In genomic region chr5:150206780-150207115, GRCh38 we compare ENCODE assay signal across 28 cellular contexts. TPM values are rescaled to one million over a fixed set of nuclear protein-coding genes. Genes with fewer than 3 reads are reported as not detected.
A peak's percentile ranks its signal among the peaks of the same experiment; 100 is the strongest.
DNase-seq lines count a peak whose midpoint lies in the region; ATAC-seq, FAIRE-seq and TF ChIP-seq lines count a peak whose summit lies in the region.
"Had no signal": no experiment of that assay in that cellular context is flagged by ENCODE, and none has a peak within 500 bp of the region (broad histone marks: within the 10 kb centered on the region; RNA-seq: fewer than 3 reads in every experiment).

No MANE protein-coding gene starts in this region.

- peaks cover 22 to 61% (median 50%) of the 10 kb centered on the region in 10 experiments for H3K4me1 ChIP-seq in BLaER1 treated with 17β-estradiol and CSF1 and Interleukin-3, amounts not matched to agents 10 nM and 100 nM
- H3K4me1 ChIP-seq in IMR-90 (ENCODE audit: control insufficient read depth, insufficient read depth, low read length): peaks cover 11% of the 10 kb centered on the region
- H3K4me1 ChIP-seq in H1 (replicated peaks in 1 of 4; ENCODE audit: control insufficient read depth in 3 of 4, insufficient read depth in 4 of 4, low read length in 3 of 4): peaks cover 6 to 38% (median 24%) of the 10 kb centered on the region in 4 experiments
- peaks cover 10 to 11% of the 10 kb centered on the region in 2 donors for H3K4me1 ChIP-seq in neuronal stem cell (ENCODE audit: control insufficient read depth in 2 of 2, insufficient read depth in 1 of 2, low read depth in 1 of 2, low read length in 2 of 2)
- H3K4me1 ChIP-seq: BE2C had no signal

- no peak overlapping the region for H2BK5ac ChIP-seq in IMR-90 (ENCODE audit: low read depth, low read length, poor library complexity, severe bottlenecking)
- no peak overlapping the region; the same call in 1 of the 2 replicates for H2BK5ac ChIP-seq in H1 (ENCODE audit: low read depth, low read length)
- H2BK5ac ChIP-seq in neuronal stem cell (ENCODE audit: low read length): no peak overlapping the region

- in situ Hi-C loops in IMR-90 (cut with MboI; ENCODE audit: low sequenced_read_pairs): loop anchor here (5.0 to 25.0 kb wide), 2 partner anchors 34 to 569 kb away; no protein-coding TSS in a partner anchor

- H2AK5ac ChIP-seq in IMR-90 (ENCODE audit: low read depth, low read length) (no peak overlapping the region), H1 (ENCODE audit: low read depth, low read length) (no peak overlapping the region), neuronal stem cell (ENCODE audit: low read depth, low read length) (peak overlapping the region; percentile 1)

- no peak for TF ChIP-seq POLR2A in IMR-90 (IDR thresholded peaks at IDR 0.05; ENCODE audit: low read depth, low read length)
- no peak for TF ChIP-seq POLR2A in H1 (IDR thresholded peaks at IDR 0.05; ENCODE audit: control extremely low read depth in 1 of 2, low read depth in 2 of 2, low read length in 2 of 2)

- TF ChIP-seq RAD21 in IMR-90 (IDR thresholded peaks at IDR 0.05; ENCODE audit: low read length) (no peak), H1 (IDR thresholded peaks at IDR 0.05 in 1 of 2, conservative IDR thresholded peaks at IDR 0.05 in 1 of 2; ENCODE audit: low read depth in 2 of 2, low read length in 2 of 2) (no peak)

- no peak overlapping the region for H3K27ac ChIP-seq in BLaER1 treated with 17β-estradiol and CSF1 and Interleukin-3, amounts not matched to agents 10 nM and 100 nM
- H3K27ac ChIP-seq in IMR-90 (ENCODE audit: insufficient read depth, low read length): no peak overlapping the region
- no peak overlapping the region for H3K27ac ChIP-seq in H1 (ENCODE audit: low read depth, low read length)
- no peak overlapping the region for H3K27ac ChIP-seq in neuronal stem cell (replicated peaks; ENCODE audit: low read length)

- POLR2A ChIA-PET in IMR-90 (lab: Charles Lee; ENCODE audit: unreplicated experiment): no interaction called here
- POLR2A ChIA-PET in H1 (lab: Charles Lee; ENCODE audit: partially characterized antibody): interaction anchor here (1.1 to 1.9 kb wide), 3 partner anchors 14 to 29 kb away, joined by 3 to 5 read pairs (median 4); no protein-coding TSS in a partner anchor

- no peak overlapping the region for H3K56ac ChIP-seq in IMR-90 (ENCODE audit: extremely low read depth, insufficient read depth, low read length)
- H3K56ac ChIP-seq in H1 (replicated peaks; ENCODE audit: insufficient read length, low read depth, low read length): no peak overlapping the region

- H3K27me3 ChIP-seq in BLaER1 treated with 17β-estradiol and CSF1 and Interleukin-3, amounts not matched to agents 10 nM and 100 nM: peaks cover 0 to 14% (median 0%) of the 10 kb centered on the region in 11 experiments; a peak in 8 of 22 replicates
- no peaks in the 10 kb centered on the region; the same call in 1 of the 2 replicates for H3K27me3 ChIP-seq in IMR-90 (ENCODE audit: control insufficient read depth, insufficient read depth, low read length)
- H3K27me3 ChIP-seq in H1 (replicated peaks in 1 of 4; ENCODE audit: control insufficient read depth in 3 of 4, extremely low read depth in 1 of 4, insufficient read depth in 3 of 4, low read length in 3 of 4): peaks cover 0 to 3% (median 0%) of the 10 kb centered on the region in 4 experiments; a peak in 2 of 7 replicates
- H3K27me3 ChIP-seq in neuronal stem cell (ENCODE audit: control insufficient read depth in 3 of 3, insufficient read depth in 3 of 3, low read depth in 1 of 3, low read length in 3 of 3): peaks cover 0 to 32% (median 0%) of the 10 kb centered on the region in 3 experiments
- H3K27me3 ChIP-seq: BE2C had no signal

- peaks cover 6% of the 10 kb centered on the region; the same call in 1 of the 2 replicates for H3K9me1 ChIP-seq in IMR-90 (ENCODE audit: insufficient read depth, low read length)

- no peak for TF ChIP-seq CTCF in IMR-90 (conservative IDR thresholded peaks at IDR 0.05; ENCODE audit: low read depth, low read length)
- no peak for TF ChIP-seq CTCF in H1 (IDR thresholded peaks at IDR 0.05; ENCODE audit: control extremely low read depth in 1 of 3, insufficient read depth in 1 of 3, low read depth in 1 of 3, low read length in 3 of 3)

- no peak overlapping the region for H3K14ac ChIP-seq in IMR-90 (replicated peaks; ENCODE audit: low read depth, low read length)
- no peak overlapping the region for H3K14ac ChIP-seq in H1 (ENCODE audit: insufficient read length)
- no peak overlapping the region for H3K14ac ChIP-seq in neuronal stem cell (ENCODE audit: low read length)

- H3K79me2 ChIP-seq in H1 (ENCODE audit: control insufficient read depth in 1 of 2, insufficient read depth in 2 of 2, low read length in 2 of 2): no peaks in the 10 kb centered on the region

- H3K23me2 ChIP-seq in H1 (ENCODE audit: low read depth, low read length): no peaks in the 10 kb centered on the region

- H2BK120ac ChIP-seq in IMR-90 (ENCODE audit: low read depth, low read length) (no peak overlapping the region), H1 (replicated peaks; ENCODE audit: low read depth, low read length) (no peak overlapping the region), neuronal stem cell (ENCODE audit: low read depth, low read length) (no peak overlapping the region)

- H3K4me3 ChIP-seq in BLaER1 treated with 17β-estradiol and CSF1 and Interleukin-3, amounts not matched to agents 10 nM and 100 nM: no peak overlapping the region
- H3K4me3 ChIP-seq in IMR-90 (ENCODE audit: insufficient read depth, low read depth, low read length) (no peak overlapping the region), H1 (ENCODE audit: extremely low read depth in 1 of 4, insufficient read depth in 2 of 4, low read depth in 3 of 4, low read length in 4 of 4) (no peak overlapping the region), neuronal stem cell (ENCODE audit: low read length in 2 of 2) (no peak overlapping the region)

- 89% methylated on average over 4 of the region's 6 CpGs; no CpG with 5 or more reads in 1 of the 2 experiments for WGBS in IMR-90 (ENCODE audit: extremely low coverage in 2 of 2, insufficient read length in 1 of 2), 2 experiments
- WGBS in H1 (ENCODE audit: extremely low coverage in 1 of 2, insufficient coverage in 1 of 2, insufficient read length in 1 of 2, insufficient replicate concordance in 2 of 2, low coverage in 1 of 2, low lambda C conversion rate in 2 of 2, missing lambda C conversion rate in 1 of 2), 2 experiments: 81% methylated on average over 6 of the region's 6 CpGs; no CpG with 5 or more reads in 1 of the 2 experiments
- WGBS in neuronal stem cell (ENCODE audit: extremely low coverage in 2 of 2, insufficient read length in 2 of 2, insufficient replicate concordance in 1 of 2), 2 donors: no CpG with 5 or more reads among the region's 6 CpGs

- H3K79me1 ChIP-seq in IMR-90 (ENCODE audit: low read depth in 1 of 2, low read length in 2 of 2) (no peaks in the 10 kb centered on the region), H1 (ENCODE audit: low read depth, low read length) (no peaks in the 10 kb centered on the region), neuronal stem cell (ENCODE audit: low read depth, low read length) (no peaks in the 10 kb centered on the region)

- H2AFZ ChIP-seq in IMR-90 (replicated peaks; ENCODE audit: low read length, poor library complexity) (peak overlapping the region; percentile 45), H1 (ENCODE audit: low read length) (no peak overlapping the region), neuronal stem cell (ENCODE audit: low read length) (no peak overlapping the region)

- H3K9ac ChIP-seq in BLaER1 treated with 17β-estradiol and CSF1 and Interleukin-3, amounts not matched to agents 10 nM and 100 nM: 0 out of 22 replicates have a peak overlapping the region, but pooled peaks of 1 of the 11 experiments have one; percentile 13
- H3K9ac ChIP-seq in IMR-90 (ENCODE audit: low read depth, low read length): no peak overlapping the region
- H3K9ac ChIP-seq in H1 (replicated peaks in 1 of 4; ENCODE audit: extremely low read depth in 1 of 4, low read depth in 3 of 4, low read length in 3 of 4): no peak overlapping the region; a peak in 1 of 7 replicates
- no peak overlapping the region for H3K9ac ChIP-seq in neuronal stem cell (ENCODE audit: low read depth, low read length, poor library complexity)

- ATAC-seq in IMR-90 (ENCODE audit: low read depth): no peak
- no peak for ATAC-seq in HG02938 (IDR thresholded peaks at IDR 0.05; ENCODE audit: unreplicated experiment)

- H3K36me3 ChIP-seq in BLaER1 treated with 17β-estradiol and CSF1 and Interleukin-3, amounts not matched to agents 10 nM and 100 nM: no peaks in the 10 kb centered on the region
- H3K36me3 ChIP-seq in IMR-90 (ENCODE audit: control insufficient read depth, insufficient read depth, low read length): no peaks in the 10 kb centered on the region
- no peaks in the 10 kb centered on the region for H3K36me3 ChIP-seq in H1 (ENCODE audit: control insufficient read depth in 2 of 4, insufficient read depth in 4 of 4, low read length in 3 of 4)
- no peaks in the 10 kb centered on the region for H3K36me3 ChIP-seq in neuronal stem cell (replicated peaks in 1 of 2; ENCODE audit: control insufficient read depth in 2 of 2, insufficient read depth in 2 of 2, low read length in 2 of 2)
- H3K36me3 ChIP-seq: BE2C had no signal

- BruUV-seq in IMR-90 (replicated peaks; lab: Mats Ljungman, UMichigan): no TSS peak

- H3K18ac ChIP-seq in IMR-90 (ENCODE audit: low read depth, low read length): no peak overlapping the region
- peak overlapping the region; percentile 4; the same call in 1 of the 2 replicates for H3K18ac ChIP-seq in H1 (ENCODE audit: extremely low read depth, low read length)
- H3K18ac ChIP-seq in neuronal stem cell (ENCODE audit: low read length): peak overlapping the region; percentile 63

- peak overlapping the region; percentile 71 for H2AK9ac ChIP-seq in IMR-90 (replicated peaks; ENCODE audit: low read depth, low read length, poor library complexity)

- H3K4me2 ChIP-seq in BLaER1 treated with 17β-estradiol and CSF1 and Interleukin-3, amounts not matched to agents 10 nM and 100 nM: peak overlapping the region in 8 of 11 experiments; percentile 8 to 50 (median 44); a peak in 15 of 22 replicates
- H3K4me2 ChIP-seq in IMR-90 (ENCODE audit: low read depth, low read length) (no peak overlapping the region), H1 (ENCODE audit: insufficient read depth in 1 of 2, low read depth in 2 of 2, low read length in 2 of 2) (no peak overlapping the region), neuronal stem cell (ENCODE audit: insufficient read depth, low read length, poor library complexity, severe bottlenecking) (no peak overlapping the region)

- CTCF ChIA-PET in IMR-90 (lab: Yijun Ruan, JAX) (interaction anchor here (1.0 to 1.5 kb wide), 4 partner anchors 12 to 71 kb away, joined by 3 to 5 read pairs (median 4); no protein-coding TSS in a partner anchor), H1 (lab: Charles Lee; ENCODE audit: partially characterized antibody) (interaction anchor here (0.6 to 23.7 kb wide), 12 partner anchors 7 to 1323 kb away, joined by 3 to 406 read pairs (median 4); partner anchors contain the start of genes CDX1, PDGFRB and SLC6A7)

- H3K23ac ChIP-seq in IMR-90 (ENCODE audit: low read depth, low read length) (no peak overlapping the region), H1 (ENCODE audit: insufficient read length) (no peak overlapping the region), neuronal stem cell (ENCODE audit: low read depth, low read length, poor library complexity) (no peak overlapping the region)

- H4K91ac ChIP-seq in IMR-90 (ENCODE audit: insufficient read depth, low read depth, low read length) (no peak overlapping the region), H1 (replicated peaks; ENCODE audit: insufficient read length, low read length) (no peak overlapping the region), neuronal stem cell (ENCODE audit: low read depth, low read length, poor library complexity) (no peak overlapping the region)

- H2BK20ac ChIP-seq in IMR-90 (ENCODE audit: low read depth, low read length) (no peak overlapping the region), H1 (ENCODE audit: low read length) (no peak overlapping the region)

- DNase-seq in IMR-90: no peak
- DNase-seq in H1 (ENCODE audit: low read depth in 1 of 2, low spot score in 2 of 2): no peak
- no peak for DNase-seq in neuronal stem cell (ENCODE audit: low spot score)
- DNase-seq in glomerular visceral epithelial cell (ENCODE audit: extremely low spot score): no peak
- no peak for DNase-seq in activated naive CD4-positive, alpha-beta T cell treated with anti-CD3 and anti-CD28 coated beads, Interleukin-2, amount 50 U/mL, for 16 hours
- DNase-seq in DMS79 treated with DMSO at 0.1 percent for 48 hours (lab: John Stamatoyannopoulos, UW): no peak
- DNase-seq: 8988T; ACHN; BE2C; C1 segment of cervical spinal cord; CD4-positive, alpha-beta memory T cell; CD4-positive, CD25-positive, alpha-beta regulatory T cell; CD8-positive, alpha-beta memory T cell; COR-L47; DMS 273 treated with DMSO at 0.1 percent for 48 hours; DMS153; DMS53; DMS79; GF-D8 had no signal

- no peak overlapping the region for H4K5ac ChIP-seq in IMR-90 (ENCODE audit: low read depth, low read length)
- no peak overlapping the region for H4K5ac ChIP-seq in H1 (ENCODE audit: insufficient read length, low read depth, low read length)

- no peak overlapping the region for H2BK15ac ChIP-seq in IMR-90 (ENCODE audit: low read depth, low read length)
- H2BK15ac ChIP-seq in H1 (ENCODE audit: low read length): no peak overlapping the region
- no peak overlapping the region for H2BK15ac ChIP-seq in neuronal stem cell (ENCODE audit: low read length)

- FAIRE-seq in H1 (lab: Jason Lieb, UNC): no peak
- FAIRE-seq: A204.1, G401.6, GM12891, GM19239 had no signal

- H4K8ac ChIP-seq in IMR-90 (ENCODE audit: low read depth in 2 of 2, low read length in 2 of 2) (no peak overlapping the region), H1 (ENCODE audit: extremely low read depth, insufficient read depth, low read length) (no peak overlapping the region; the same call in 1 of the 2 replicates), neuronal stem cell (ENCODE audit: low read depth, low read length) (no peak overlapping the region)

- H3K9me3 ChIP-seq in BLaER1 treated with 17β-estradiol and CSF1 and Interleukin-3, amounts not matched to agents 10 nM and 100 nM (replicated peaks in 1 of 11): no peaks in the 10 kb centered on the region
- H3K9me3 ChIP-seq in IMR-90 (ENCODE audit: control insufficient read depth, insufficient read depth, low read length): no peaks in the 10 kb centered on the region
- no peaks in the 10 kb centered on the region for H3K9me3 ChIP-seq in H1 (ENCODE audit: insufficient read depth in 2 of 2, low read depth in 1 of 2, low read length in 1 of 2)
- H3K9me3 ChIP-seq in neuronal stem cell (replicated peaks in 1 of 2; ENCODE audit: control insufficient read depth in 2 of 2, insufficient read depth in 1 of 2, low read depth in 1 of 2, low read length in 2 of 2): no peaks in the 10 kb centered on the region
- H3K9me3 ChIP-seq: BE2C had no signal

- dilution Hi-C loops in IMR-90 (cut with HindIII; ENCODE audit: low sequenced_read_pairs, unreplicated experiment): no loop called here

- H4K20me1 ChIP-seq in BLaER1 treated with 17β-estradiol and CSF1 and Interleukin-3, amounts not matched to agents 10 nM and 100 nM: no peaks in the 10 kb centered on the region; a peak in 1 of 22 replicates
- H4K20me1 ChIP-seq in IMR-90 (ENCODE audit: insufficient read depth, low read length): no peaks in the 10 kb centered on the region
- no peaks in the 10 kb centered on the region for H4K20me1 ChIP-seq in H1 (replicated peaks in 1 of 2; ENCODE audit: control insufficient read depth in 1 of 2, insufficient read depth in 2 of 2, low read length in 2 of 2)

- TF ChIP-seq EP300 in H1 (IDR thresholded peaks at IDR 0.05; ENCODE audit: borderline replicate concordance in 1 of 2, low read depth in 2 of 2, low read length in 2 of 2): no peak

- H2BK12ac ChIP-seq in H1 (ENCODE audit: low read depth, low read length) (no peak overlapping the region), neuronal stem cell (ENCODE audit: low read length) (no peak overlapping the region)

- H3K4ac ChIP-seq in IMR-90 (ENCODE audit: low read depth, low read length) (peak overlapping the region; percentile 8; the same call in 1 of the 2 replicates), H1 (replicated peaks; ENCODE audit: insufficient read length, low read depth, low read length) (no peak overlapping the region), neuronal stem cell (ENCODE audit: low read length) (no peak overlapping the region)

- intact Hi-C loops in IMR-90 (cut with micrococcal nuclease): no loop called here

RNA-seq across cellular contexts. Expression of gene SLC6A7, which starts 16.9 kb away (rescaled TPM):
- total RNA-seq in IMR-90 (2012; rRNA removed): under 0.01 TPM in 1 of 2 replicates, not detected in the other
- not detected in 2 replicates for polyA plus RNA-seq in IMR-90 (2012; rRNA removed)
- polyA plus RNA-seq in IMR-90 (2012; cell fraction: cytosol; rRNA removed): 0.01 TPM in 1 of 2 replicates, not detected in the other
- 0.08 and 0.16 TPM in 2 replicates for polyA plus RNA-seq in IMR-90 (2012; cell fraction: nucleus; rRNA removed; ENCODE audit: low replicate concordance)
- total RNA-seq in H1 (2021; fragmentation: NEBNext Ultra II Directional; extraction: Animal tissue kit (Norgen Biotek cat#: 25700)): 0.07 TPM in 1 of 2 replicates, not detected in the other
- polyA plus RNA-seq in H1 (2011; rRNA removed): 0.02 and 0.12 TPM in 2 replicates
- 0.04 TPM for polyA plus RNA-seq in H1 (2011; cell fraction: cytosol; rRNA removed)
- polyA plus RNA-seq in H1 (2011; cell fraction: nucleus; rRNA removed): 0.58 TPM
- 0.09 to 0.13 TPM (median 0.11 TPM) in 3 of 4 replicates, not detected in the other for polyA plus RNA-seq in H1 (2012, experiment 1 of 2)
- not detected for polyA plus RNA-seq in H1 (2012, experiment 2 of 2)
- polyA plus RNA-seq in H1 (2013, experiment 1 of 2): 0.06 TPM
- 0.06 TPM for polyA plus RNA-seq in H1 (2013, experiment 2 of 2)
- 0.41 TPM in 1 of 2 replicates, not detected in the other for polyA minus RNA-seq in H1 (2011; rRNA and poly(A)+ RNA removed)
- not detected for polyA minus RNA-seq in H1 (2011; cell fraction: cytosol; rRNA and poly(A)+ RNA removed)
- polyA minus RNA-seq in H1 (2011; cell fraction: nucleus; rRNA and poly(A)+ RNA removed): not detected
- polyA plus RNA-seq in neuronal stem cell (2013, experiment 1 of 2): not detected
- polyA plus RNA-seq in neuronal stem cell (2013, experiment 2 of 2): 0.01 TPM
- total RNA-seq: A673; CD4-positive, alpha-beta memory T cell; CD4-positive, CD25-positive, alpha-beta regulatory T cell; CD8-positive, alpha-beta memory T cell had no signal
- polyA plus RNA-seq: AG04450; CD14-positive monocyte; CD4-positive, alpha-beta memory T cell; CD4-positive, CD25-positive, alpha-beta regulatory T cell; CD8-positive, alpha-beta memory T cell had no signal

RNA-seq across cellular contexts. Expression of gene CDX1, which starts 40.2 kb away (rescaled TPM):
- 0.18 TPM in 1 of 2 replicates, not detected in the other for total RNA-seq in IMR-90 (2012; rRNA removed)
- polyA plus RNA-seq in IMR-90 (2012; rRNA removed) (0.22 and 0.24 TPM in 2 replicates), H1 (2011; rRNA removed) (0.06 TPM in 1 of 2 replicates, not detected in the other)
- 0.22 and 0.56 TPM in 2 replicates for polyA plus RNA-seq in IMR-90 (2012; cell fraction: cytosol; rRNA removed)
- 0.28 and 0.41 TPM in 2 replicates for polyA plus RNA-seq in IMR-90 (2012; cell fraction: nucleus; rRNA removed; ENCODE audit: low replicate concordance)
- not detected in 2 replicates for total RNA-seq in H1 (2021; fragmentation: NEBNext Ultra II Directional; extraction: Animal tissue kit (Norgen Biotek cat#: 25700))
- not detected for polyA plus RNA-seq in H1 (2011; cell fraction: cytosol; rRNA removed)
- polyA plus RNA-seq in H1 (2011; cell fraction: nucleus; rRNA removed): not detected
- polyA plus RNA-seq in H1 (2012, experiment 1 of 2): not detected in 4 replicates
- 0.13 TPM for polyA plus RNA-seq in H1 (2012, experiment 2 of 2)
- polyA plus RNA-seq in H1 (2013, experiment 1 of 2): 0.06 TPM
- polyA plus RNA-seq in H1 (2013, experiment 2 of 2): 0.04 TPM
- polyA minus RNA-seq in H1 (2011; rRNA and poly(A)+ RNA removed): not detected in 2 replicates
- polyA minus RNA-seq in H1 (2011; cell fraction: cytosol; rRNA and poly(A)+ RNA removed): not detected
- polyA minus RNA-seq in H1 (2011; cell fraction: nucleus; rRNA and poly(A)+ RNA removed): not detected
- polyA plus RNA-seq in neuronal stem cell (2013, experiment 1 of 2): 0.10 TPM
- polyA plus RNA-seq in neuronal stem cell (2013, experiment 2 of 2): 0.10 TPM
- total RNA-seq: A673; CD4-positive, alpha-beta memory T cell; CD4-positive, CD25-positive, alpha-beta regulatory T cell; CD8-positive, alpha-beta memory T cell had no signal
- polyA plus RNA-seq: CD14-positive monocyte; CD4-positive, alpha-beta memory T cell; CD4-positive, CD25-positive, alpha-beta regulatory T cell; CD8-positive, alpha-beta memory T cell had no signal

RNA-seq across cellular contexts. Expression of gene PDGFRB, which starts 51.1 kb away (rescaled TPM):
- total RNA-seq in IMR-90 (2012; rRNA removed): 81.9 and 108 TPM in 2 replicates
- polyA plus RNA-seq in IMR-90 (2012; rRNA removed): 122 and 124 TPM in 2 replicates
- polyA plus RNA-seq in IMR-90 (2012; cell fraction: cytosol; rRNA removed): 69.9 and 116 TPM in 2 replicates
- polyA plus RNA-seq in IMR-90 (2012; cell fraction: nucleus; rRNA removed; ENCODE audit: low replicate concordance): 238 and 330 TPM in 2 replicates
- total RNA-seq in H1 (2021; fragmentation: NEBNext Ultra II Directional; extraction: Animal tissue kit (Norgen Biotek cat#: 25700)): 13.7 and 15.9 TPM in 2 replicates
- 4.2 and 5.9 TPM in 2 replicates for polyA plus RNA-seq in H1 (2011; rRNA removed)
- 3.6 TPM for polyA plus RNA-seq in H1 (2011; cell fraction: cytosol; rRNA removed)
- 12.1 TPM for polyA plus RNA-seq in H1 (2011; cell fraction: nucleus; rRNA removed)
- polyA plus RNA-seq in H1 (2012, experiment 1 of 2): 4.0 to 5.6 TPM (median 5.0 TPM) in 4 replicates
- polyA plus RNA-seq in H1 (2012, experiment 2 of 2): 3.9 TPM
- 14.2 TPM for polyA plus RNA-seq in H1 (2013, experiment 1 of 2)
- 15.0 TPM for polyA plus RNA-seq in H1 (2013, experiment 2 of 2)
- 15.1 and 15.7 TPM in 2 replicates for polyA minus RNA-seq in H1 (2011; rRNA and poly(A)+ RNA removed)
- polyA minus RNA-seq in H1 (2011; cell fraction: cytosol; rRNA and poly(A)+ RNA removed): 6.9 TPM
- 21.7 TPM for polyA minus RNA-seq in H1 (2011; cell fraction: nucleus; rRNA and poly(A)+ RNA removed)
- polyA plus RNA-seq in neuronal stem cell (2013, experiment 1 of 2): 11.0 TPM
- 11.2 TPM for polyA plus RNA-seq in neuronal stem cell (2013, experiment 2 of 2)
- total RNA-seq: CD4-positive, alpha-beta memory T cell; CD4-positive, CD25-positive, alpha-beta regulatory T cell had no signal
- polyA plus RNA-seq: CD4-positive, alpha-beta memory T cell had no signal

Comparison
In these comparisons a context has a peak if more than half of its experiments do, and no peak if none do; other contexts are left out.
1. H3K4me2 ChIP-seq: peak in BLaER1 treated with 17β-estradiol and CSF1 and Interleukin-3, amounts not matched to agents 10 nM and 100 nM (8 of 11); none in IMR-90 (single experiment), H1 (0 of 2) and neuronal stem cell (single experiment).